Comparison of ENCODE assay signal across 12 cellular contexts in the genomic region with DNA sequence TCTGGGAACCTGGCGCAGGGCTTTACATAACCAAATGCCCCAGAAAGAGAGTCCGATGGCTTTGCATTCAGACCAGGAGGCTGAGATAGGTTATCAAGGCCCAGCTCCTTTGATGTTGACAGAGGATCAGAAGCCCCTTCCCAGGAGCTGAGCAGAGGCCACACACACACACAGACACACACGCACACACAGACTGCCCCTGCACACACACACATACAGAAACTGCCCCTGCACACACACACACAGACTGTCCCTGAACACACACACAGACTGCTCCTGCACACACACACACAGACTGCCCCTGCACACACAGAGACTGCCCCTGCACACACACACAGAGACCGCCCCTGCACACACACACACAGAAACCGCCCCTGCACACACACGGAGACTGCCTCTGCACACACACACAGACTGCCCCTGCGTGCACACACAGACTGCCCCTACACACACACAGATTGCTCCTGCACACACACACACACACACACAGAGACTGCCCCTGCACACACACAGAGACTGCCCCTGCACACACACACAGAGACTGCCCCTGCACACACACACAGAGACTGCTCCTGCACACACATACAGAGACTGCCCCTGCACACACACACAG. TPM values are rescaled to one million over a fixed set of nuclear protein-coding genes. Genes with fewer than 3 reads are reported as not detected.
DNase-seq lines count a peak whose midpoint lies in the region; ATAC-seq, FAIRE-seq and TF ChIP-seq lines count a peak whose summit lies in the region.
"Not testable (repeated sequence)": the region's sequence is repeated elsewhere in the genome, so short reads cannot be mapped to it uniquely, and the experiment has no call there.
"Had no signal": no experiment of that assay in that cellular context is flagged by ENCODE, and none has a peak within 500 bp of the region (broad histone marks: within the 10 kb centered on the region; RNA-seq: fewer than 3 reads in every experiment).

No MANE protein-coding gene starts in this region.

- H3K27me3 Mint-ChIP-seq in GM23338 (ENCODE audit: insufficient read depth, low read depth, poor library complexity) (peaks cover 11% of the 10 kb centered on the region), endothelial cell (ENCODE audit: unreplicated experiment) (peaks cover 25% of the 10 kb centered on the region)
- not testable (repeated sequence) for H3K27me3 Mint-ChIP-seq in activated CD8-positive, alpha-beta T cell treated with anti-CD3 and anti-CD28 coated beads, Interleukin-2, amount 10 ng/mL, durations not matched to agents 7 days and 5 days (ENCODE audit: low read depth); neural progenitor cell (ENCODE audit: insufficient read depth, low read depth); progenitor cell of endocrine pancreas

- H3K4me1 Mint-ChIP-seq in GM23338; neural progenitor cell; progenitor cell of endocrine pancreas (ENCODE audit: low read depth): not testable (repeated sequence)
- H3K4me1 Mint-ChIP-seq in activated CD8-positive, alpha-beta T cell treated with anti-CD3 and anti-CD28 coated beads, Interleukin-2, amount 10 ng/mL, durations not matched to agents 7 days and 5 days (ENCODE audit: low read depth) = peaks cover 11% of the 10 kb centered on the region
- peaks cover 26% of the 10 kb centered on the region for H3K4me1 Mint-ChIP-seq in endothelial cell (ENCODE audit: unreplicated experiment)

- not testable (repeated sequence) for H2AFZ ChIP-seq in GM23338; neural progenitor cell (replicated peaks)

- not testable (repeated sequence) for H3F3A ChIP-seq in GM23338 (replicated peaks; ENCODE audit: low read depth); neural progenitor cell (ENCODE audit: low read depth)

- H3K4me3 ChIP-seq in GM23338; bronchial epithelial cell (ENCODE audit: low read depth, low read length); neural progenitor cell: not testable (repeated sequence)

- H3K9me3 Mint-ChIP-seq in GM23338; activated CD8-positive, alpha-beta T cell treated with anti-CD3 and anti-CD28 coated beads, Interleukin-2, amount 10 ng/mL, durations not matched to agents 7 days and 5 days (ENCODE audit: insufficient read depth); endothelial cell (ENCODE audit: unreplicated experiment); neural progenitor cell; progenitor cell of endocrine pancreas (ENCODE audit: low read depth): not testable (repeated sequence)

- POLR2A ChIA-PET in activated CD8-positive, alpha-beta T cell treated with anti-CD3 and anti-CD28 coated beads, Interleukin-2, amount 10 ng/mL, durations not matched to agents 7 days and 5 days (lab: Charles Lee) = not testable (repeated sequence)

- CTCF ChIA-PET in activated CD8-positive, alpha-beta T cell treated with anti-CD3 and anti-CD28 coated beads, Interleukin-2, amount 10 ng/mL, durations not matched to agents 7 days and 5 days (lab: Charles Lee) = not testable (repeated sequence)

- H3K27ac Mint-ChIP-seq in GM23338 = peak overlapping the region; percentile 63; the same call in 1 of the 2 replicates
- peak overlapping the region; percentile 55 for H3K27ac Mint-ChIP-seq in activated CD8-positive, alpha-beta T cell treated with anti-CD3 and anti-CD28 coated beads, Interleukin-2, amount 10 ng/mL, durations not matched to agents 7 days and 5 days
- H3K27ac Mint-ChIP-seq in endothelial cell (ENCODE audit: unreplicated experiment) = peak overlapping the region; percentile 30
- peak overlapping the region; percentile 50 for H3K27ac Mint-ChIP-seq in neural progenitor cell
- peak overlapping the region; percentile 76 for H3K27ac Mint-ChIP-seq in progenitor cell of endocrine pancreas

- H3K36me3 ChIP-seq in GM23338 (ENCODE audit: insufficient read depth); bronchial epithelial cell (ENCODE audit: control insufficient read depth, insufficient read depth, low read length); neural progenitor cell: not testable (repeated sequence)

- not testable (repeated sequence) for H3K4me1 ChIP-seq in GM23338 (ENCODE audit: insufficient read depth); neural progenitor cell

- not testable (repeated sequence) for H3K27me3 ChIP-seq in GM23338 (ENCODE audit: insufficient read depth); bronchial epithelial cell (ENCODE audit: control insufficient read depth, insufficient read depth, low read length); neural progenitor cell

- peak; percentile 77 for FAIRE-seq in bronchial epithelial cell (lab: Jason Lieb, UNC)

- TF ChIP-seq CTCF in GM23338 (conservative IDR thresholded peaks at IDR 0.05; ENCODE audit: low read depth in 2 of 2); bronchial epithelial cell (IDR thresholded peaks at IDR 0.05; ENCODE audit: insufficient read depth, low read length, severe bottlenecking); endothelial cell (IDR thresholded peaks at IDR 0.05; ENCODE audit: unreplicated experiment); neural progenitor cell (IDR thresholded peaks at IDR 0.05); progenitor cell of endocrine pancreas (IDR thresholded peaks at IDR 0.05; ENCODE audit: unreplicated experiment): not testable (repeated sequence)

- not testable (repeated sequence) for H3K9me3 ChIP-seq in neural progenitor cell (ENCODE audit: low read depth)

- not testable (repeated sequence) for H3K4me2 ChIP-seq in GM23338, neural progenitor cell

- ATAC-seq in GM23338; activated CD8-positive, alpha-beta T cell treated with anti-CD3 and anti-CD28 coated beads, Interleukin-2, amount 10 ng/mL, durations not matched to agents 7 days and 5 days: not testable (repeated sequence)

- not testable (repeated sequence) for H3K27ac ChIP-seq in GM23338 (ENCODE audit: low read depth); neural progenitor cell

- H4K20me1 ChIP-seq in GM23338 (replicated peaks; ENCODE audit: insufficient read depth); neural progenitor cell (ENCODE audit: low read depth): not testable (repeated sequence)

- DNase-seq in GM23338 (ENCODE audit: low spot score); activated CD8-positive, alpha-beta T cell treated with anti-CD3 and anti-CD28 coated beads, Interleukin-2, amount 10 ng/mL, durations not matched to agents 7 days and 5 days; bronchial epithelial cell (ENCODE audit: low read depth); endothelial cell (ENCODE audit: low spot score); neural progenitor cell (ENCODE audit: low spot score); progenitor cell of endocrine pancreas (ENCODE audit: low spot score, unreplicated experiment): not testable (repeated sequence)

- H3K9ac ChIP-seq in neural progenitor cell = not testable (repeated sequence)

- H3K9me2 ChIP-seq in GM23338 (ENCODE audit: insufficient read depth) = not testable (repeated sequence)

- H3K36me3 Mint-ChIP-seq in GM23338 (ENCODE audit: low read depth) (peaks cover 21% of the 10 kb centered on the region), endothelial cell (ENCODE audit: low read depth, unreplicated experiment) (peaks cover 41% of the 10 kb centered on the region), neural progenitor cell (peaks cover 25% of the 10 kb centered on the region)
- not testable (repeated sequence) for H3K36me3 Mint-ChIP-seq in activated CD8-positive, alpha-beta T cell treated with anti-CD3 and anti-CD28 coated beads, Interleukin-2, amount 10 ng/mL, durations not matched to agents 7 days and 5 days (ENCODE audit: low read depth); progenitor cell of endocrine pancreas (ENCODE audit: insufficient read depth)

- not testable (repeated sequence) for H3K4me3 Mint-ChIP-seq in GM23338; activated CD8-positive, alpha-beta T cell treated with anti-CD3 and anti-CD28 coated beads, Interleukin-2, amount 10 ng/mL, durations not matched to agents 7 days and 5 days; neural progenitor cell; progenitor cell of endocrine pancreas (ENCODE audit: low read depth)
- peak overlapping the region; percentile 86 for H3K4me3 Mint-ChIP-seq in endothelial cell (ENCODE audit: unreplicated experiment)

- not testable (repeated sequence) for H3K79me2 ChIP-seq in GM23338 (replicated peaks; ENCODE audit: insufficient read depth); neural progenitor cell (ENCODE audit: low read depth)

RNA-seq across cellular contexts. Expression of a gene that starts 12.5 kb away (rescaled TPM):
- not detected in 2 replicates for total RNA-seq in GM23338 (2014; rRNA removed; shearing (Covaris generic))
- polyA plus RNA-seq in GM23338 (2016; fragmentation: Nextera tagmentation; extraction: Ambion mirVana) = not detected in 2 replicates
- not detected for total RNA-seq in activated CD8-positive, alpha-beta T cell treated with anti-CD3 and anti-CD28 coated beads, Interleukin-2, amount 10 ng/mL, durations not matched to agents 7 days and 5 days
- total RNA-seq in bronchial epithelial cell = not detected in 2 replicates
- not detected for total RNA-seq in endothelial cell (ENCODE audit: unreplicated experiment)
- total RNA-seq in neural progenitor cell (ENCODE audit: low replicate concordance) = not detected in 2 replicates
- total RNA-seq in progenitor cell of endocrine pancreas = 0.10 TPM in 1 of 2 replicates, not detected in the other
- total RNA-seq: Calu3; CD4-positive, alpha-beta memory T cell; Daoy; G401 had no signal
- polyA plus RNA-seq: CD14-positive monocyte; CD4-positive, alpha-beta memory T cell had no signal

RNA-seq across cellular contexts. Expression of a gene that starts 27.0 kb away (rescaled TPM):
- total RNA-seq in GM23338 (2014; rRNA removed; shearing (Covaris generic)) = not detected in 2 replicates
- polyA plus RNA-seq in GM23338 (2016; fragmentation: Nextera tagmentation; extraction: Ambion mirVana) = not detected in 2 replicates
- not detected for total RNA-seq in activated CD8-positive, alpha-beta T cell treated with anti-CD3 and anti-CD28 coated beads, Interleukin-2, amount 10 ng/mL, durations not matched to agents 7 days and 5 days
- total RNA-seq in bronchial epithelial cell (not detected in 2 replicates), endothelial cell (ENCODE audit: unreplicated experiment) (2.7 TPM), neural progenitor cell (ENCODE audit: low replicate concordance) (not detected in 2 replicates), progenitor cell of endocrine pancreas (not detected in 2 replicates)
- total RNA-seq: Calu3; CD4-positive, alpha-beta memory T cell; Daoy; G401 had no signal
- polyA plus RNA-seq: A549; CD14-positive monocyte; CD4-positive, alpha-beta memory T cell had no signal
